In genomic region chr17:77076046-77076882, GRCh38 we compare ENCODE assay signal across 16 cellular contexts.
DNase-seq lines count a peak whose midpoint lies in the region; ATAC-seq and TF ChIP-seq lines count a peak whose summit lies in the region.
"Had no signal": no experiment of that assay in that cellular context is flagged by ENCODE, and none has a peak within 500 bp of the region (broad histone marks: within the 10 kb centered on the region; RNA-seq: fewer than 3 reads in every experiment).

No MANE protein-coding gene starts in this region.

- ATAC-seq in natural killer cell treated with Interleukin-12 subunit alpha and Interleukin-12 subunit beta and Interleukin-15 and Interleukin-18, amount 100 ng/mL, for 72 hours, result no peak
- ATAC-seq in HG02870 (IDR thresholded peaks at IDR 0.05; ENCODE audit: unreplicated experiment), result no peak
- ATAC-seq: mucosa of descending colon had no signal

- H3K9ac ChIP-seq in adipocyte (ENCODE audit: low read length) (no peak overlapping the region), neural cell (ENCODE audit: low read length) (no peak overlapping the region)

- no peaks in the 10 kb centered on the region for H4K20me1 ChIP-seq in neural cell (ENCODE audit: insufficient read depth)

- no peak for TF ChIP-seq CTCF in neural cell (IDR thresholded peaks at IDR 0.05; ENCODE audit: poor library complexity, severe bottlenecking)
- no peak for TF ChIP-seq CTCF in sigmoid colon (IDR thresholded peaks at IDR 0.05)

- no peaks in the 10 kb centered on the region for H3F3A ChIP-seq in neural cell (ENCODE audit: insufficient read depth, low read length, poor library complexity, severe bottlenecking)

- no peaks in the 10 kb centered on the region for H3K79me2 ChIP-seq in neural cell (replicated peaks; ENCODE audit: insufficient read depth, low read length)

- H3K27ac Mint-ChIP-seq in natural killer cell treated with Interleukin-12 subunit alpha and Interleukin-12 subunit beta and Interleukin-15 and Interleukin-18, amount 100 ng/mL, for 72 hours, result no peak overlapping the region
- H3K27ac Mint-ChIP-seq: activated CD4-positive, alpha-beta memory T cell treated with anti-CD3 and anti-CD28 coated beads for 36 hours; CD4-positive, CD25-positive, alpha-beta regulatory T cell; T-helper 2 cell treated with Interferon-gamma antibody and Interleukin-4, amounts not matched to agents 5 μg/mL and 100 μg/mL, for 36 hours had no signal

- DNase-seq in G401 (ENCODE audit: low spot score) (peak; percentile 19), NCI-H2081 treated with DMSO at 0.1 percent for 48 hours (lab: John Stamatoyannopoulos, UW) (peak; percentile 89), adipocyte (ENCODE audit: low read depth) (peak; percentile 11), sigmoid colon (no peak), DMS 273 treated with DMSO at 0.1 percent for 48 hours (lab: John Stamatoyannopoulos, UW) (no peak)
- no peak for DNase-seq in natural killer cell treated with Interleukin-12 subunit alpha and Interleukin-12 subunit beta and Interleukin-15 and Interleukin-18, amount 100 ng/mL, for 72 hours (ENCODE audit: low spot score)
- DNase-seq: activated CD4-positive, alpha-beta memory T cell treated with anti-CD3 and anti-CD28 coated beads for 36 hours; CD4-positive, CD25-positive, alpha-beta regulatory T cell; mucosa of descending colon; NCI-H1694 had no signal

- H3K4me1 ChIP-seq in adipocyte (ENCODE audit: control insufficient read depth, insufficient read depth, low read length) (peaks cover 16% of the 10 kb centered on the region), sigmoid colon (peaks cover 0 to 9% (median 4%) of the 10 kb centered on the region in 4 donors)
- H3K4me1 ChIP-seq: HAP-1 had no signal

- H3K9me3 Mint-ChIP-seq in natural killer cell treated with Interleukin-12 subunit alpha and Interleukin-12 subunit beta and Interleukin-15 and Interleukin-18, amount 100 ng/mL, for 72 hours, result no peaks in the 10 kb centered on the region
- H3K9me3 Mint-ChIP-seq: activated CD4-positive, alpha-beta memory T cell treated with anti-CD3 and anti-CD28 coated beads for 36 hours; CD4-positive, CD25-positive, alpha-beta regulatory T cell; T-helper 2 cell treated with Interferon-gamma antibody and Interleukin-4, amounts not matched to agents 5 μg/mL and 100 μg/mL, for 36 hours had no signal

- no peaks in the 10 kb centered on the region for H3K4me1 Mint-ChIP-seq in natural killer cell treated with Interleukin-12 subunit alpha and Interleukin-12 subunit beta and Interleukin-15 and Interleukin-18, amount 100 ng/mL, for 72 hours (ENCODE audit: low read depth in 2 of 2)
- H3K4me1 Mint-ChIP-seq: CD4-positive, CD25-positive, alpha-beta regulatory T cell had no signal

- H3K27me3 Mint-ChIP-seq in natural killer cell treated with Interleukin-12 subunit alpha and Interleukin-12 subunit beta and Interleukin-15 and Interleukin-18, amount 100 ng/mL, for 72 hours, result peaks cover 31 to 37% of the 10 kb centered on the region in 2 donors

- 26 to 47% methylated on average over 17 of the region's 17 CpGs for WGBS in sigmoid colon, 2 donors

- H2AFZ ChIP-seq in neural cell (ENCODE audit: low read depth, low read length), result no peak overlapping the region

- H3K4me3 Mint-ChIP-seq in natural killer cell treated with Interleukin-12 subunit alpha and Interleukin-12 subunit beta and Interleukin-15 and Interleukin-18, amount 100 ng/mL, for 72 hours, result no peak overlapping the region
- H3K4me3 Mint-ChIP-seq: activated CD4-positive, alpha-beta memory T cell treated with anti-CD3 and anti-CD28 coated beads for 36 hours; CD4-positive, CD25-positive, alpha-beta regulatory T cell; T-helper 2 cell treated with Interferon-gamma antibody and Interleukin-4, amounts not matched to agents 5 μg/mL and 100 μg/mL, for 36 hours had no signal

- H3K36me3 Mint-ChIP-seq in natural killer cell treated with Interleukin-12 subunit alpha and Interleukin-12 subunit beta and Interleukin-15 and Interleukin-18, amount 100 ng/mL, for 72 hours, result no peaks in the 10 kb centered on the region
- H3K36me3 Mint-ChIP-seq: activated CD4-positive, alpha-beta memory T cell treated with anti-CD3 and anti-CD28 coated beads for 36 hours had no signal

- peaks cover 53% of the 10 kb centered on the region for H3K27me3 ChIP-seq in adipocyte (replicated peaks; ENCODE audit: control insufficient read depth, insufficient read depth, low read length)
- H3K27me3 ChIP-seq in neural cell (ENCODE audit: insufficient read depth, low read depth, low read length), result no peaks in the 10 kb centered on the region
- peaks cover 0 to 54% (median 0%) of the 10 kb centered on the region in 3 donors for H3K27me3 ChIP-seq in sigmoid colon
- H3K27me3 ChIP-seq: right atrium auricular region had no signal

- peak overlapping the region; percentile 21 for H3K4me2 ChIP-seq in neural cell (ENCODE audit: low read length)

- H3K36me3 ChIP-seq in adipocyte (ENCODE audit: control insufficient read depth, insufficient read depth, low read length, severe bottlenecking) (no peaks in the 10 kb centered on the region), neural cell (ENCODE audit: insufficient read depth, low read length) (no peaks in the 10 kb centered on the region), sigmoid colon (no peaks in the 10 kb centered on the region)
- H3K36me3 ChIP-seq: HAP-1, right atrium auricular region had no signal

- TF ChIP-seq EP300 in neural cell (conservative IDR thresholded peaks at IDR 0.05; ENCODE audit: poor library complexity, severe bottlenecking) (peak; percentile 72), sigmoid colon (IDR thresholded peaks at IDR 0.05) (no peak)

- no peak for TF ChIP-seq POLR2A in sigmoid colon (IDR thresholded peaks at IDR 0.05)

- no peaks in the 10 kb centered on the region for H3K9me2 ChIP-seq in neural cell (ENCODE audit: insufficient read depth, low read length)

- H3K4me3 ChIP-seq in adipocyte (ENCODE audit: low read length), result peak overlapping the region; percentile 40
- peak overlapping the region; percentile 45 for H3K4me3 ChIP-seq in neural cell (ENCODE audit: low read length)
- H3K4me3 ChIP-seq in sigmoid colon, result no peak overlapping the region
- H3K4me3 ChIP-seq: HAP-1, mucosa of descending colon, right atrium auricular region had no signal

- TF ChIP-seq RAD21 in neural cell (conservative IDR thresholded peaks at IDR 0.05), result no peak

- H3K9me3 ChIP-seq in adipocyte (ENCODE audit: control insufficient read depth, low read length) (no peaks in the 10 kb centered on the region), neural cell (ENCODE audit: low read length) (no peaks in the 10 kb centered on the region), sigmoid colon (no peaks in the 10 kb centered on the region)
- H3K9me3 ChIP-seq: HAP-1, mucosa of descending colon, right atrium auricular region had no signal

- intact Hi-C loops in sigmoid colon (cut with DNase I), result no loop called here

- in situ Hi-C loops in G401 (cut with HindIII; ENCODE audit: low sequenced_read_pairs), result no loop called here

- H3K27ac ChIP-seq in neural cell (ENCODE audit: low read length), result no peak overlapping the region
- no peak overlapping the region for H3K27ac ChIP-seq in sigmoid colon
- H3K27ac ChIP-seq: epithelial cell of prostate, right atrium auricular region had no signal

TF ChIP-seq in neural cell, 6 proteins besides CTCF, POLR2A, EP300 and RAD21:
- TF ChIP-seq POLR2AphosphoS5 (IDR thresholded peaks at IDR 0.05) (peak; percentile 89), MXI1 (conservative IDR thresholded peaks at IDR 0.05; ENCODE audit: poor library complexity, severe bottlenecking) (no peak)
TF ChIP-seq in neural cell: peak in this region for 1.

Comparison
In these comparisons a context has a peak if more than half of its experiments do, and no peak if none do; other contexts are left out.
1. DNase-seq: peak in G401 (single experiment), NCI-H2081 treated with DMSO at 0.1 percent for 48 hours (single experiment) and adipocyte (single experiment); none in sigmoid colon (single experiment), natural killer cell treated with Interleukin-12 subunit alpha and Interleukin-12 subunit beta and Interleukin-15 and Interleukin-18, amount 100 ng/mL, for 72 hours (single experiment) and DMS 273 treated with DMSO at 0.1 percent for 48 hours (single experiment).
2. H3K4me3 ChIP-seq: peak in adipocyte (single experiment) and neural cell (single experiment); none in sigmoid colon (0 of 4).